Comparison of ENCODE assay signal across 2 cellular contexts in the genomic region with DNA sequence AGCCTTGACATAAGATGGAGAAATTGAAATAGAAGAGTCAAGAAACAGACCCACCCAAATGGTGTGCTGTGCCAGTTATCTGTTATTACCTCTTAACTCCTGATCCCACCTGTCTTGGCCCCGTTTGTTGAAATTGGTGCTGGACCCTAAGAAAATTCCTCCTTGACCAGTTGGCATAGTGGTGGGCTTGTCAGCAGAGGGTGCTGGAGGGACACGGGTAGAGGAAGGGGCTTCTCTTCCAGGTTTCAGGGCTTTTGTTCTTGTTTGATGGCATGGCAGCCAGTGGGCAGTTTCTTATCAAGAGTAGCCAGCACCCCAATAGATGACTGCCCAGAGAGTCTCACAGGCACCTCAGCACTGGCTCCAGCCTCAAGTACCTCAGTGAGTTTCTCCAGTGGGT.
A peak's percentile ranks its signal among the peaks of the same experiment; 100 is the strongest.
TF ChIP-seq lines count a peak whose summit lies in the region.

No MANE protein-coding gene starts in this region.

TF ChIP-seq in SK-N-SH, 30 proteins besides CTCF, POLR2A, EP300 and RAD21 (continued from another document):
- peak; percentile 41; the same call in 1 of the 2 replicates for TF ChIP-seq SMC3 (IDR thresholded peaks at IDR 0.05; ENCODE audit: low read depth, low read length)

TF ChIP-seq in SK-N-SH treated with all-trans-retinoic acid at 6 μM for 48 hours, 23 proteins besides CTCF, POLR2A, EP300 and RAD21 (continued from another document):
- TF ChIP-seq, protein P1, sequence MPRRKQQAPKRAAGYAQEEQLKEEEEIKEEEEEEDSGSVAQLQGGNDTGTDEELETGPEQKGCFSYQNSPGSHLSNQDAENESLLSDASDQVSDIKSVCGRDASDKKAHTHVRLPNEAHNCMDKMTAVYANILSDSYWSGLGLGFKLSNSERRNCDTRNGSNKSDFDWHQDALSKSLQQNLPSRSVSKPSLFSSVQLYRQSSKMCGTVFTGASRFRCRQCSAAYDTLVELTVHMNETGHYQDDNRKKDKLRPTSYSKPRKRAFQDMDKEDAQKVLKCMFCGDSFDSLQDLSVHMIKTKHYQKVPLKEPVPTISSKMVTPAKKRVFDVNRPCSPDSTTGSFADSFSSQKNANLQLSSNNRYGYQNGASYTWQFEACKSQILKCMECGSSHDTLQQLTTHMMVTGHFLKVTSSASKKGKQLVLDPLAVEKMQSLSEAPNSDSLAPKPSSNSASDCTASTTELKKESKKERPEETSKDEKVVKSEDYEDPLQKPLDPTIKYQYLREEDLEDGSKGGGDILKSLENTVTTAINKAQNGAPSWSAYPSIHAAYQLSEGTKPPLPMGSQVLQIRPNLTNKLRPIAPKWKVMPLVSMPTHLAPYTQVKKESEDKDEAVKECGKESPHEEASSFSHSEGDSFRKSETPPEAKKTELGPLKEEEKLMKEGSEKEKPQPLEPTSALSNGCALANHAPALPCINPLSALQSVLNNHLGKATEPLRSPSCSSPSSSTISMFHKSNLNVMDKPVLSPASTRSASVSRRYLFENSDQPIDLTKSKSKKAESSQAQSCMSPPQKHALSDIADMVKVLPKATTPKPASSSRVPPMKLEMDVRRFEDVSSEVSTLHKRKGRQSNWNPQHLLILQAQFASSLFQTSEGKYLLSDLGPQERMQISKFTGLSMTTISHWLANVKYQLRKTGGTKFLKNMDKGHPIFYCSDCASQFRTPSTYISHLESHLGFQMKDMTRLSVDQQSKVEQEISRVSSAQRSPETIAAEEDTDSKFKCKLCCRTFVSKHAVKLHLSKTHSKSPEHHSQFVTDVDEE (CRISPR knock-in tag; IDR thresholded peaks at IDR 0.05): no peak
- TF ChIP-seq, protein P2, sequence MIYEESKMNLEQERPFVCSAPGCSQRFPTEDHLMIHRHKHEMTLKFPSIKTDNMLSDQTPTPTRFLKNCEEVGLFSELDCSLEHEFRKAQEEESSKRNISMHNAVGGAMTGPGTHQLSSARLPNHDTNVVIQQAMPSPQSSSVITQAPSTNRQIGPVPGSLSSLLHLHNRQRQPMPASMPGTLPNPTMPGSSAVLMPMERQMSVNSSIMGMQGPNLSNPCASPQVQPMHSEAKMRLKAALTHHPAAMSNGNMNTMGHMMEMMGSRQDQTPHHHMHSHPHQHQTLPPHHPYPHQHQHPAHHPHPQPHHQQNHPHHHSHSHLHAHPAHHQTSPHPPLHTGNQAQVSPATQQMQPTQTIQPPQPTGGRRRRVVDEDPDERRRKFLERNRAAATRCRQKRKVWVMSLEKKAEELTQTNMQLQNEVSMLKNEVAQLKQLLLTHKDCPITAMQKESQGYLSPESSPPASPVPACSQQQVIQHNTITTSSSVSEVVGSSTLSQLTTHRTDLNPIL (CRISPR knock-in tag; IDR thresholded peaks at IDR 0.05; ENCODE audit: low read depth): no peak
- TF ChIP-seq ZNF565 (CRISPR knock-in tag; conservative IDR thresholded peaks at IDR 0.05; ENCODE audit: low read depth): no peak
- TF ChIP-seq ZNF70 (CRISPR knock-in tag; IDR thresholded peaks at IDR 0.05): no peak
- TF ChIP-seq ZNF8 (CRISPR knock-in tag; IDR thresholded peaks at IDR 0.05): no peak
- TF ChIP-seq, protein P3, sequence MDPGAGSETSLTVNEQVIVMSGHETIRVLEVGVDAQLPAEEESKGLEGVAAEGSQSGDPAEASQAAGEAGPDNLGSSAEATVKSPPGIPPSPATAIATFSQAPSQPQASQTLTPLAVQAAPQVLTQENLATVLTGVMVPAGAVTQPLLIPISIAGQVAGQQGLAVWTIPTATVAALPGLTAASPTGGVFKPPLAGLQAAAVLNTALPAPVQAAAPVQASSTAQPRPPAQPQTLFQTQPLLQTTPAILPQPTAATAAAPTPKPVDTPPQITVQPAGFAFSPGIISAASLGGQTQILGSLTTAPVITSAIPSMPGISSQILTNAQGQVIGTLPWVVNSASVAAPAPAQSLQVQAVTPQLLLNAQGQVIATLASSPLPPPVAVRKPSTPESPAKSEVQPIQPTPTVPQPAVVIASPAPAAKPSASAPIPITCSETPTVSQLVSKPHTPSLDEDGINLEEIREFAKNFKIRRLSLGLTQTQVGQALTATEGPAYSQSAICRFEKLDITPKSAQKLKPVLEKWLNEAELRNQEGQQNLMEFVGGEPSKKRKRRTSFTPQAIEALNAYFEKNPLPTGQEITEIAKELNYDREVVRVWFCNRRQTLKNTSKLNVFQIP (CRISPR knock-in tag; IDR thresholded peaks at IDR 0.05; ENCODE audit: borderline replicate concordance, low read depth): no peak
- TF ChIP-seq CSDC2 (CRISPR knock-in tag; IDR thresholded peaks at IDR 0.05): no peak
